Comparison of ENCODE assay signal across 9 cellular contexts in genomic region chr19:29467824-29468401, GRCh38. TPM values are rescaled to one million over a fixed set of nuclear protein-coding genes. Genes with fewer than 3 reads are reported as not detected.
DNase-seq lines count a peak whose midpoint lies in the region; ATAC-seq, FAIRE-seq and TF ChIP-seq lines count a peak whose summit lies in the region.
"Had no signal": no experiment of that assay in that cellular context is flagged by ENCODE, and none has a peak within 500 bp of the region (broad histone marks: within the 10 kb centered on the region; RNA-seq: fewer than 3 reads in every experiment).

No MANE protein-coding gene starts in this region.

- H3K4me1 ChIP-seq in NT2/D1 (ENCODE audit: insufficient read depth, insufficient read length) (no peaks in the 10 kb centered on the region), upper lobe of left lung (no peaks in the 10 kb centered on the region)

- no peak for TF ChIP-seq EP300 in upper lobe of left lung (IDR thresholded peaks at IDR 0.05)

- no peak overlapping the region for H3K4me3 ChIP-seq in AG04450 (ENCODE audit: low read depth, low read length)
- H3K4me3 ChIP-seq in GM12875 (ENCODE audit: low read depth, low read length): no peak overlapping the region
- H3K4me3 ChIP-seq in NT2/D1 (ENCODE audit: insufficient read length, low read depth): no peak overlapping the region
- no peak overlapping the region for H3K4me3 ChIP-seq in fibroblast of mammary gland (ENCODE audit: control insufficient read depth, low read depth, low read length)
- H3K4me3 ChIP-seq in upper lobe of left lung: no peak overlapping the region
- H3K4me3 ChIP-seq: skin epidermis had no signal

- peak; percentile 30 for TF ChIP-seq CTCF in AG04450 (IDR thresholded peaks at IDR 0.05; ENCODE audit: low read depth, low read length)
- peak; percentile 40; the same call in 1 of the 2 replicates for TF ChIP-seq CTCF in GM12875 (IDR thresholded peaks at IDR 0.05; ENCODE audit: borderline replicate concordance, insufficient read depth, low read depth, low read length)
- peak; percentile 42 for TF ChIP-seq CTCF in fibroblast of mammary gland (conservative IDR thresholded peaks at IDR 0.05; ENCODE audit: control insufficient read depth, insufficient read depth, low read depth, low read length)
- no peak for TF ChIP-seq CTCF in upper lobe of left lung (IDR thresholded peaks at IDR 0.05)

- H3K9ac ChIP-seq in NT2/D1 (ENCODE audit: insufficient read length, low read depth): no peak overlapping the region

- H3K27ac ChIP-seq in AG04450 (ENCODE audit: low read depth, low read length) (no peak overlapping the region), upper lobe of left lung (no peak overlapping the region)
- H3K27ac ChIP-seq: skin epidermis had no signal

- ATAC-seq in GM21423 (IDR thresholded peaks at IDR 0.05; ENCODE audit: unreplicated experiment): no peak
- ATAC-seq in upper lobe of left lung (ENCODE audit: low FRiP score in 2 of 2): no peak

- WGBS in upper lobe of left lung, 2 donors: 60 to 66% methylated on average over 5 of the region's 5 CpGs

- H3K27me3 ChIP-seq in AG04450 (ENCODE audit: control insufficient read depth, insufficient read depth, low read length) (no peaks in the 10 kb centered on the region), NT2/D1 (ENCODE audit: insufficient read depth, insufficient read length) (no peaks in the 10 kb centered on the region), upper lobe of left lung (no peaks in the 10 kb centered on the region)

- POLR2A ChIA-PET in AG04450 (lab: Yijun Ruan, JAX): no interaction called here

- no peaks in the 10 kb centered on the region for H3K9me3 ChIP-seq in AG04450 (ENCODE audit: control insufficient read depth, insufficient read depth, low read length)
- H3K9me3 ChIP-seq in NT2/D1 (ENCODE audit: insufficient read depth, low read length): peaks cover 12% of the 10 kb centered on the region; the same call in 1 of the 2 replicates
- H3K9me3 ChIP-seq in upper lobe of left lung: no peaks in the 10 kb centered on the region

- H3K36me3 ChIP-seq in NT2/D1 (ENCODE audit: insufficient read depth, insufficient read length, low read length) (no peaks in the 10 kb centered on the region), upper lobe of left lung (no peaks in the 10 kb centered on the region)

- DNase-seq in AG04450 (ENCODE audit: low read depth, low spot score) (no peak), NT2/D1 (ENCODE audit: low read depth, low spot score) (peak; percentile 16), fibroblast of mammary gland (ENCODE audit: low read depth) (peak; percentile 22), urothelium cell line (ENCODE audit: low spot score) (peak; percentile 80), upper lobe of left lung (no peak), epidermal melanocyte (ENCODE audit: insufficient read length, low spot score) (no peak)

- peak; percentile 81 for FAIRE-seq in urothelium cell line (lab: Jason Lieb, UNC)

- no peak for TF ChIP-seq POLR2A in upper lobe of left lung (IDR thresholded peaks at IDR 0.05)

- CTCF ChIA-PET in AG04450 (lab: Charles Lee): no interaction called here

RNA-seq across cellular contexts. Expression of gene VSTM2B, which starts 57.9 kb away (rescaled TPM):
- not detected in 2 replicates for polyA plus RNA-seq in AG04450 (2011; rRNA removed)
- not detected in 2 replicates for polyA minus RNA-seq in AG04450 (2011; rRNA and poly(A)+ RNA removed)
- not detected for total RNA-seq in upper lobe of left lung

Comparison
In these comparisons a context has a peak if more than half of its experiments do, and no peak if none do; other contexts are left out.
1. DNase-seq: peak in NT2/D1 (single experiment), fibroblast of mammary gland (single experiment) and urothelium cell line (single experiment); none in AG04450 (single experiment), upper lobe of left lung (0 of 2) and epidermal melanocyte (single experiment).
2. CTCF ChIP-seq: peak in AG04450 (single experiment), GM12875 (single experiment) and fibroblast of mammary gland (single experiment); none in upper lobe of left lung (0 of 6).